In genomic region chr2:216259081-216259480, GRCh38 we compare ENCODE assay signal across 29 cellular contexts.
"Had no signal": no experiment of that assay in that cellular context is flagged by ENCODE, and none has a peak within 500 bp of the region (broad histone marks: within the 10 kb centered on the region; RNA-seq: fewer than 3 reads in every experiment).

No MANE protein-coding gene starts in this region.

- H3K27ac ChIP-seq: dorsolateral prefrontal cortex, foreskin keratinocyte, heart right ventricle, left lung, parathyroid adenoma, right atrium auricular region, sigmoid colon, thoracic aorta, tibial nerve, upper lobe of left lung, uterus had no signal

- DNase-seq: cortex of kidney; dorsolateral prefrontal cortex; effector CD4-positive, alpha-beta T cell; foreskin keratinocyte; glutamatergic neuron; heart right ventricle; hippocampal formation; left cardiac atrium; left lung; mesenchymal stem cell; mucosa of descending colon; naive B cell; sigmoid colon; stimulated activated CD4-positive, alpha-beta T cell treated with anti-CD3 and anti-CD28 coated beads, Interleukin-2, amount 100 ng/mL, for 24 hours; stimulated activated CD4-positive, alpha-beta T cell treated with anti-CD3 and anti-CD28 coated beads, Interleukin-4, amount 100 ng/mL, for 24 hours; stimulated activated naive CD4-positive, alpha-beta T cell treated with Interleukin-2 at 50 U/mL for 16 hours; uterus had no signal

- H3K36me3 ChIP-seq: heart right ventricle, left lung, right atrium auricular region, sigmoid colon, thoracic aorta, tibial nerve, upper lobe of left lung, uterus had no signal

- H3K9me3 Mint-ChIP-seq: mesothelial cell of epicardium; natural killer cell treated with Interleukin-12 subunit alpha and Interleukin-12 subunit beta and Interleukin-15 and Interleukin-18, amount 100 ng/mL, for 72 hours; neural crest cell; stimulated activated effector memory CD8-positive, alpha-beta T cell treated with anti-CD3 and anti-CD28 coated beads, Interleukin-12 subunit alpha, Interleukin-12 subunit beta, amount 100 ng/mL, for 72 hours had no signal

- H3K36me3 Mint-ChIP-seq: mesothelial cell of epicardium; naive B cell; natural killer cell treated with Interleukin-12 subunit alpha and Interleukin-12 subunit beta and Interleukin-15 and Interleukin-18, amount 100 ng/mL, for 72 hours; stimulated activated effector memory CD8-positive, alpha-beta T cell treated with anti-CD3 and anti-CD28 coated beads, Interleukin-12 subunit alpha, Interleukin-12 subunit beta, amount 100 ng/mL, for 72 hours had no signal

- H3K27me3 ChIP-seq: dorsolateral prefrontal cortex, foreskin keratinocyte, left lung, right atrium auricular region, sigmoid colon, tibial nerve, upper lobe of left lung, uterus had no signal

- H3K4me3 ChIP-seq: dorsolateral prefrontal cortex, heart right ventricle, left lung, mucosa of descending colon, right atrium auricular region, sigmoid colon, thoracic aorta, tibial nerve, upper lobe of left lung, uterus had no signal

- FAIRE-seq: islet of Langerhans had no signal

- H3K4me1 Mint-ChIP-seq: mesothelial cell of epicardium, naive B cell had no signal

- H3K4me1 ChIP-seq: foreskin keratinocyte, heart right ventricle, left lung, parathyroid adenoma, right atrium auricular region, sigmoid colon, tibial nerve, upper lobe of left lung, uterus had no signal

- H3K9ac ChIP-seq: parathyroid adenoma had no signal

- H3K27ac Mint-ChIP-seq: mesothelial cell of epicardium; naive B cell; natural killer cell treated with Interleukin-12 subunit alpha and Interleukin-12 subunit beta and Interleukin-15 and Interleukin-18, amount 100 ng/mL, for 72 hours; progenitor cell of endocrine pancreas; stimulated activated effector memory CD8-positive, alpha-beta T cell treated with anti-CD3 and anti-CD28 coated beads, Interleukin-12 subunit alpha, Interleukin-12 subunit beta, amount 100 ng/mL, for 72 hours had no signal

- ATAC-seq: esophagus mucosa; foreskin keratinocyte; heart right ventricle; left cardiac atrium; left lung; mucosa of descending colon; stimulated activated effector memory CD8-positive, alpha-beta T cell treated with anti-CD3 and anti-CD28 coated beads, Interleukin-12 subunit alpha, Interleukin-12 subunit beta, amount 100 ng/mL, for 72 hours had no signal

- H3K4me3 Mint-ChIP-seq: mesothelial cell of epicardium; natural killer cell treated with Interleukin-12 subunit alpha and Interleukin-12 subunit beta and Interleukin-15 and Interleukin-18, amount 100 ng/mL, for 72 hours; neural crest cell; stimulated activated effector memory CD8-positive, alpha-beta T cell treated with anti-CD3 and anti-CD28 coated beads, Interleukin-12 subunit alpha, Interleukin-12 subunit beta, amount 100 ng/mL, for 72 hours had no signal

- H3K9me3 ChIP-seq: heart right ventricle, left lung, mucosa of descending colon, right atrium auricular region, sigmoid colon, thoracic aorta, tibial nerve, upper lobe of left lung, uterus had no signal
